ENCODE assay signal across 17 cellular contexts in the genomic region with DNA sequence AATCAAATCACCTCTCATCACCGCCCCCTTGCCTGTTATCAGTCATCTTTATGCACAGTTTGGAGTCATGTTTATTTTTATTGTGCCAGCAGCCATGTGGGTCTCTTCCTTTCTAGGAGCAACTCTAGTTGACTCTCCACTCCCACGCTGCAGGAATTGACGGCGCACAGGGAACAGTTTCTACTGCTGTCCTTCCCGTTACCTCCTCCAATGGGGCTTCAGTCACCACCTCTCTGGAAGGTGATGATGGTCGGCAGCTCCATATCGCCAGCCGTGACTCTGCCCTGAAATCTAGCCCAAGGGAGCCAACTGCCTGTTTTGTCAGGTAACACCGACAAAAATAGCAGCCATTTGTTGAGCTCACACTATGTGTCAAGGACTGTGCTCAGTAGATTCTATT. TPM values are rescaled to one million over a fixed set of nuclear protein-coding genes. Genes with fewer than 3 reads are reported as not detected.
DNase-seq lines count a peak whose midpoint lies in the region; ATAC-seq and TF ChIP-seq lines count a peak whose summit lies in the region.
"Had no signal": no experiment of that assay in that cellular context is flagged by ENCODE, and none has a peak within 500 bp of the region (broad histone marks: within the 10 kb centered on the region; RNA-seq: fewer than 3 reads in every experiment).

No MANE protein-coding gene starts in this region.

- no peak for DNase-seq in Right ventricle myocardium superior
- no peak for DNase-seq in right atrium auricular region (ENCODE audit: low spot score)
- peak; percentile 8 for DNase-seq in dermis blood vessel endothelial cell
- DNase-seq in left ventricle myocardium inferior = peak; percentile 53
- DNase-seq in posterior vena cava (ENCODE audit: low spot score) = peak; percentile 49
- DNase-seq in HUDEP-2 (lab: John Stamatoyannopoulos, UW; ENCODE audit: unreplicated experiment in 76 of 76) = no peak
- DNase-seq in cerebellum (ENCODE audit: low spot score) = no peak
- DNase-seq: ACHN; CD4-positive, CD25-positive, alpha-beta regulatory T cell; DMS53; GM23248; H7 had no signal

- H3K4me3 ChIP-seq in right atrium auricular region (no peak overlapping the region), left ventricle myocardium inferior (no peak overlapping the region)
- H3K4me3 ChIP-seq: BLaER1 treated with 17β-estradiol and CSF1 and Interleukin-3, amounts not matched to agents 10 nM and 100 nM; GM23248 had no signal

- H3K27ac ChIP-seq in right atrium auricular region = no peak overlapping the region
- peak overlapping the region; percentile 81 for H3K27ac ChIP-seq in left ventricle myocardium inferior (replicated peaks)
- H3K27ac ChIP-seq: BLaER1 treated with 17β-estradiol and CSF1 and Interleukin-3, amounts not matched to agents 10 nM and 100 nM; GM23248 had no signal

- intact Hi-C loops in Right ventricle myocardium superior (cut with DNase I) = no loop called here
- intact Hi-C loops in left ventricle myocardium inferior (cut with micrococcal nuclease) = no loop called here
- intact Hi-C loops in posterior vena cava (cut with DNase I) = no loop called here

- H3K4me1 ChIP-seq in right atrium auricular region (peaks cover 0 to 31% of the 10 kb centered on the region in 2 donors), left ventricle myocardium inferior (peaks cover 82% of the 10 kb centered on the region)

- no peaks in the 10 kb centered on the region for H3K27me3 ChIP-seq in right atrium auricular region
- H3K27me3 ChIP-seq in left ventricle myocardium inferior (ENCODE audit: low read depth) = no peaks in the 10 kb centered on the region
- H3K27me3 ChIP-seq: BLaER1 treated with 17β-estradiol and CSF1 and Interleukin-3, amounts not matched to agents 10 nM and 100 nM had no signal

- H3K36me3 ChIP-seq in right atrium auricular region = no peaks in the 10 kb centered on the region
- H3K36me3 ChIP-seq in left ventricle myocardium inferior = no peaks in the 10 kb centered on the region
- H3K36me3 ChIP-seq: BLaER1 treated with 17β-estradiol and CSF1 and Interleukin-3, amounts not matched to agents 10 nM and 100 nM had no signal

- TF ChIP-seq CTCF in right atrium auricular region (IDR thresholded peaks at IDR 0.05) (no peak), left ventricle myocardium inferior (IDR thresholded peaks at IDR 0.05; ENCODE audit: borderline replicate concordance) (no peak)

- H3K9me3 ChIP-seq in right atrium auricular region (no peaks in the 10 kb centered on the region), left ventricle myocardium inferior (replicated peaks) (no peaks in the 10 kb centered on the region)
- H3K9me3 ChIP-seq: BLaER1 treated with 17β-estradiol and CSF1 and Interleukin-3, amounts not matched to agents 10 nM and 100 nM had no signal

- peak; percentile 63 for ATAC-seq in Right ventricle myocardium superior (ENCODE audit: poor library complexity)
- ATAC-seq in GM18870 (IDR thresholded peaks at IDR 0.05; ENCODE audit: unreplicated experiment) = no peak
- ATAC-seq: HepG2 had no signal

RNA-seq across cellular contexts. Expression of gene FAM107A, which starts 35.6 kb away (rescaled TPM):
- 95.2 TPM for total RNA-seq in Right ventricle myocardium superior
- 10 to 100 TPM; 76.5 to 80.7 TPM for total RNA-seq in right atrium auricular region
- 2.9 and 9.3 TPM in 2 replicates for total RNA-seq in dermis blood vessel endothelial cell
- total RNA-seq in left ventricle myocardium inferior = 115 TPM
- total RNA-seq in posterior vena cava = 10 to 100 TPM; 22.9 to 38.7 TPM
- total RNA-seq in cerebellum = 13.1 TPM
- total RNA-seq: A172; CD4-positive, CD25-positive, alpha-beta regulatory T cell; HepG2 had no signal

RNA-seq across cellular contexts. Expression of gene FAM3D, which starts 53.7 kb away (rescaled TPM):
- total RNA-seq in Right ventricle myocardium superior (not detected), right atrium auricular region (not detected), dermis blood vessel endothelial cell (0.51 TPM in 1 of 2 replicates, not detected in the other), left ventricle myocardium inferior (0.16 TPM), posterior vena cava (not detected), cerebellum (not detected)
- total RNA-seq: A172; CD4-positive, CD25-positive, alpha-beta regulatory T cell; GM23248; H7; HepG2; HT1080 had no signal

Comparison
In these comparisons a context has a peak if more than half of its experiments do, and no peak if none do; other contexts are left out.
1. DNase-seq: peak in dermis blood vessel endothelial cell (single experiment), left ventricle myocardium inferior (single experiment) and posterior vena cava (single experiment); none in Right ventricle myocardium superior (single experiment), right atrium auricular region (single experiment), HUDEP-2 (0 of 76) and cerebellum (single experiment).